1 cellular context compared by ENCODE assay signal in the genomic region with DNA sequence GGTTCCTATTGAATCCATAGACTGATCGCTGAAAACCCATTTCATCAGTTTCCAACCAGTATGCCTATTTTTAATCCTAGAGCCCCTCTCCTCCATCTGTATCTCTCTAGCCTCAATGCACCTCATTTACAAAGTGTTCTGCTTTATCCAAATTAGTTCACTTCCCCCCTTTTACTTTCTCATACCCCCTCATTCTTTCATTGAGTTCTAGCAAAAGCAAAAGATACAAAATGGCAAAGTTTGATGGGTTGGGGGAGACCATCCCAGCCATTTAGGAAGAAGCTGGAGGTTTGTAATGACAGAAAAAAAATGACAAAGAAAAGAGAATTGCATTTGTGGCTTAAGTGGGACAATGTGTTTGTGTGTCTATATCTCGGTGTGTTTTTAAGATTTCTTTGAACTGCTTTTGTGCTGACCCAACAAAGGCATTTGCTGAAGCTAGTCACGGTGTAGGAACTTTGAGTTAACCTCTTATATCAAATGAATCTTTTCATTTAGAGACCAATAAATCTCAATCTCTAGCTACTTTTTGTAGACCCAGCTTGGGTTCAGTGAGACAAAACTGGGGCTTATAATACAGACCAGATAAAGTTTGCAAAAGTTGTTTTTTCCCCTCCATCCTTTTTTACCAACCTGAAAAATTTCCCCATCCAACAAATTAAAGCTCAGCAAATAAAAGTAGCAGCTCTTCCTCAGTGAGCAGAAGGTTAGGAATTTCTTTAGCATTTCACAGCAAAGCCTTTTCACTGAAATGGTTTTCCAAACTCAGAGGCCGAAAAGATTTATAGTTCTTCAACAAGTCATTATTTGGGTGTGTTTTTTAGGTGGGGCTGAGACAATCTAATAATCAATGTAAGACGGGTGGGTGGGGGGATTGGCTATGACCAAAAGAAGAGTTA.
TF ChIP-seq lines count a peak whose summit lies in the region.

No MANE protein-coding gene starts in this region.

TF ChIP-seq in GM23338, 12 proteins besides CTCF, POLR2A, EP300 and RAD21 (continued from another document):
- TF ChIP-seq, protein P1, sequence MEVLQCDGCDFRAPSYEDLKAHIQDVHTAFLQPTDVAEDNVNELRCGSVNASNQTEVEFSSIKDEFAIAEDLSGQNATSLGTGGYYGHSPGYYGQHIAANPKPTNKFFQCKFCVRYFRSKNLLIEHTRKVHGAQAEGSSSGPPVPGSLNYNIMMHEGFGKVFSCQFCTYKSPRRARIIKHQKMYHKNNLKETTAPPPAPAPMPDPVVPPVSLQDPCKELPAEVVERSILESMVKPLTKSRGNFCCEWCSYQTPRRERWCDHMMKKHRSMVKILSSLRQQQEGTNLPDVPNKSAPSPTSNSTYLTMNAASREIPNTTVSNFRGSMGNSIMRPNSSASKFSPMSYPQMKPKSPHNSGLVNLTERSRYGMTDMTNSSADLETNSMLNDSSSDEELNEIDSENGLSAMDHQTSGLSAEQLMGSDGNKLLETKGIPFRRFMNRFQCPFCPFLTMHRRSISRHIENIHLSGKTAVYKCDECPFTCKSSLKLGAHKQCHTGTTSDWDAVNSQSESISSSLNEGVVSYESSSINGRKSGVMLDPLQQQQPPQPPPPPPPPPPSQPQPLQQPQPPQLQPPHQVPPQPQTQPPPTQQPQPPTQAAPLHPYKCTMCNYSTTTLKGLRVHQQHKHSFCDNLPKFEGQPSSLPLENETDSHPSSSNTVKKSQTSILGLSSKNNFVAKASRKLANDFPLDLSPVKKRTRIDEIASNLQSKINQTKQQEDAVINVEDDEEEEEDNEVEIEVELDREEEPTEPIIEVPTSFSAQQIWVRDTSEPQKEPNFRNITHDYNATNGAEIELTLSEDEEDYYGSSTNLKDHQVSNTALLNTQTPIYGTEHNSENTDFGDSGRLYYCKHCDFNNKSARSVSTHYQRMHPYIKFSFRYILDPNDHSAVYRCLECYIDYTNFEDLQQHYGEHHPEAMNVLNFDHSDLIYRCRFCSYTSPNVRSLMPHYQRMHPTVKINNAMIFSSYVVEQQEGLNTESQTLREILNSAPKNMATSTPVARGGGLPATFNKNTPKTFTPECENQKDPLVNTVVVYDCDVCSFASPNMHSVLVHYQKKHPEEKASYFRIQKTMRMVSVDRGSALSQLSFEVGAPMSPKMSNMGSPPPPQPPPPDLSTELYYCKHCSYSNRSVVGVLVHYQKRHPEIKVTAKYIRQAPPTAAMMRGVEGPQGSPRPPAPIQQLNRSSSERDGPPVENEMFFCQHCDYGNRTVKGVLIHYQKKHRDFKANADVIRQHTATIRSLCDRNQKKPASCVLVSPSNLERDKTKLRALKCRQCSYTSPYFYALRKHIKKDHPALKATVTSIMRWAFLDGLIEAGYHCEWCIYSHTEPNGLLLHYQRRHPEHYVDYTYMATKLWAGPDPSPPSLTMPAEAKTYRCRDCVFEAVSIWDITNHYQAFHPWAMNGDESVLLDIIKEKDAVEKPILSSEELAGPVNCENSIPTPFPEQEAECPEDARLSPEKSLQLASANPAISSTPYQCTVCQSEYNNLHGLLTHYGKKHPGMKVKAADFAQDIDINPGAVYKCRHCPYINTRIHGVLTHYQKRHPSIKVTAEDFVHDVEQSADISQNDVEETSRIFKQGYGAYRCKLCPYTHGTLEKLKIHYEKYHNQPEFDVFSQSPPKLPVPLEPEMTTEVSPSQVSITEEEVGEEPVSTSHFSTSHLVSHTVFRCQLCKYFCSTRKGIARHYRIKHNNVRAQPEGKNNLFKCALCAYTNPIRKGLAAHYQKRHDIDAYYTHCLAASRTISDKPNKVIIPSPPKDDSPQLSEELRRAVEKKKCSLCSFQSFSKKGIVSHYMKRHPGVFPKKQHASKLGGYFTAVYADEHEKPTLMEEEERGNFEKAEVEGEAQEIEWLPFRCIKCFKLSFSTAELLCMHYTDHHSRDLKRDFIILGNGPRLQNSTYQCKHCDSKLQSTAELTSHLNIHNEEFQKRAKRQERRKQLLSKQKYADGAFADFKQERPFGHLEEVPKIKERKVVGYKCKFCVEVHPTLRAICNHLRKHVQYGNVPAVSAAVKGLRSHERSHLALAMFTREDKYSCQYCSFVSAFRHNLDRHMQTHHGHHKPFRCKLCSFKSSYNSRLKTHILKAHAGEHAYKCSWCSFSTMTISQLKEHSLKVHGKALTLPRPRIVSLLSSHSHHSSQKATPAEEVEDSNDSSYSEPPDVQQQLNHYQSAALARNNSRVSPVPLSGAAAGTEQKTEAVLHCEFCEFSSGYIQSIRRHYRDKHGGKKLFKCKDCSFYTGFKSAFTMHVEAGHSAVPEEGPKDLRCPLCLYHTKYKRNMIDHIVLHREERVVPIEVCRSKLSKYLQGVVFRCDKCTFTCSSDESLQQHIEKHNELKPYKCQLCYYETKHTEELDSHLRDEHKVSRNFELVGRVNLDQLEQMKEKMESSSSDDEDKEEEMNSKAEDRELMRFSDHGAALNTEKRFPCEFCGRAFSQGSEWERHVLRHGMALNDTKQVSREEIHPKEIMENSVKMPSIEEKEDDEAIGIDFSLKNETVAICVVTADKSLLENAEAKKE (CRISPR knock-in tag; IDR thresholded peaks at IDR 0.05): no peak
- no peak for TF ChIP-seq ZNF114 (CRISPR knock-in tag; IDR thresholded peaks at IDR 0.05)
- TF ChIP-seq EZH2 (IDR thresholded peaks at IDR 0.05; ENCODE audit: low read depth, unreplicated experiment): peak; percentile 67
